In the genomic region with DNA sequence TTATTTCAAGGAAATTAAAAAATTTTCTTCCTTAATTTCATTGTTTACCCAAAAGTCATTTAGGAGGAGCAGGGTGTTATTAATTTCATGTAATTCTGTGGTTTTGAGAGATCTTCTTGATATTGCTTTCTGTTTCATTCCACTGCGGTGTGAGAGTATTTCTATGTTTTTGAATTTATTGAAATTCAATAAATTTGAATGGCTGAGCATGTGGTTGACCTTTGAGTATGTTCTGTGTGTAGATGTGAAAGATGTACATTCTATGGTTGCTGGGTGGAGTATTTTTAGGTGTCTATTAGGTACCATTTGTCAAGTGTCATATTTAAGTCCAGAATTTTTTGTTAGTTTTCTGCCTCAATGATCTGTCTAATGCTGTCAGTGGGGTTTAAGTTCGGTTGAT, we compare ENCODE assay signal across 1 cellular context.
TF ChIP-seq lines count a peak whose summit lies in the region.

No MANE protein-coding gene starts in this region.

TF ChIP-seq in HepG2, 621 proteins besides CTCF, POLR2A, EP300 and RAD21:
- TF ChIP-seq ZNF572 (CRISPR knock-in tag; IDR thresholded peaks at IDR 0.05) (no peak), ZNF138 (CRISPR knock-in tag; IDR thresholded peaks at IDR 0.05; ENCODE audit: low read depth) (no peak), ZNF282 (IDR thresholded peaks at IDR 0.05; ENCODE audit: partially characterized antibody) (no peak), ZEB1 (IDR thresholded peaks at IDR 0.05; ENCODE audit: insufficient replicate concordance, low read depth) (no peak), ZNF562 (CRISPR knock-in tag; IDR thresholded peaks at IDR 0.05; ENCODE audit: borderline replicate concordance) (no peak), NFKBIZ (CRISPR knock-in tag; IDR thresholded peaks at IDR 0.05) (no peak), ZNF383 (CRISPR knock-in tag; IDR thresholded peaks at IDR 0.05; ENCODE audit: borderline replicate concordance) (no peak), PHB2 (IDR thresholded peaks at IDR 0.05; ENCODE audit: partially characterized antibody) (no peak), POLR2AphosphoS5 (IDR thresholded peaks at IDR 0.05; ENCODE audit: low read depth, low read length) (no peak), ZNF451 (CRISPR knock-in tag; IDR thresholded peaks at IDR 0.05) (no peak), FLYWCH1 (CRISPR knock-in tag; IDR thresholded peaks at IDR 0.05) (no peak)
- TF ChIP-seq, protein P1, sequence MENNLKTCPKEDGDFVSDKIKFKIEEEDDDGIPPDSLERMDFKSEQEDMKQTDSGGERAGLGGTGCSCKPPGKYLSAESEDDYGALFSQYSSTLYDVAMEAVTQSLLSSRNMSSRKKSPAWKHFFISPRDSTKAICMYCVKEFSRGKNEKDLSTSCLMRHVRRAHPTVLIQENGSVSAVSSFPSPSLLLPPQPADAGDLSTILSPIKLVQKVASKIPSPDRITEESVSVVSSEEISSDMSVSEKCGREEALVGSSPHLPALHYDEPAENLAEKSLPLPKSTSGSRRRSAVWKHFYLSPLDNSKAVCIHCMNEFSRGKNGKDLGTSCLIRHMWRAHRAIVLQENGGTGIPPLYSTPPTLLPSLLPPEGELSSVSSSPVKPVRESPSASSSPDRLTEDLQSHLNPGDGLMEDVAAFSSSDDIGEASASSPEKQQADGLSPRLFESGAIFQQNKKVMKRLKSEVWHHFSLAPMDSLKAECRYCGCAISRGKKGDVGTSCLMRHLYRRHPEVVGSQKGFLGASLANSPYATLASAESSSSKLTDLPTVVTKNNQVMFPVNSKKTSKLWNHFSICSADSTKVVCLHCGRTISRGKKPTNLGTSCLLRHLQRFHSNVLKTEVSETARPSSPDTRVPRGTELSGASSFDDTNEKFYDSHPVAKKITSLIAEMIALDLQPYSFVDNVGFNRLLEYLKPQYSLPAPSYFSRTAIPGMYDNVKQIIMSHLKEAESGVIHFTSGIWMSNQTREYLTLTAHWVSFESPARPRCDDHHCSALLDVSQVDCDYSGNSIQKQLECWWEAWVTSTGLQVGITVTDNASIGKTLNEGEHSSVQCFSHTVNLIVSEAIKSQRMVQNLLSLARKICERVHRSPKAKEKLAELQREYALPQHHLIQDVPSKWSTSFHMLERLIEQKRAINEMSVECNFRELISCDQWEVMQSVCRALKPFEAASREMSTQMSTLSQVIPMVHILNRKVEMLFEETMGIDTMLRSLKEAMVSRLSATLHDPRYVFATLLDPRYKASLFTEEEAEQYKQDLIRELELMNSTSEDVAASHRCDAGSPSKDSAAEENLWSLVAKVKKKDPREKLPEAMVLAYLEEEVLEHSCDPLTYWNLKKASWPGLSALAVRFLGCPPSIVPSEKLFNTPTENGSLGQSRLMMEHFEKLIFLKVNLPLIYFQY (CRISPR knock-in tag; IDR thresholded peaks at IDR 0.05; ENCODE audit: borderline replicate concordance) = no peak
- TF ChIP-seq, protein P2, sequence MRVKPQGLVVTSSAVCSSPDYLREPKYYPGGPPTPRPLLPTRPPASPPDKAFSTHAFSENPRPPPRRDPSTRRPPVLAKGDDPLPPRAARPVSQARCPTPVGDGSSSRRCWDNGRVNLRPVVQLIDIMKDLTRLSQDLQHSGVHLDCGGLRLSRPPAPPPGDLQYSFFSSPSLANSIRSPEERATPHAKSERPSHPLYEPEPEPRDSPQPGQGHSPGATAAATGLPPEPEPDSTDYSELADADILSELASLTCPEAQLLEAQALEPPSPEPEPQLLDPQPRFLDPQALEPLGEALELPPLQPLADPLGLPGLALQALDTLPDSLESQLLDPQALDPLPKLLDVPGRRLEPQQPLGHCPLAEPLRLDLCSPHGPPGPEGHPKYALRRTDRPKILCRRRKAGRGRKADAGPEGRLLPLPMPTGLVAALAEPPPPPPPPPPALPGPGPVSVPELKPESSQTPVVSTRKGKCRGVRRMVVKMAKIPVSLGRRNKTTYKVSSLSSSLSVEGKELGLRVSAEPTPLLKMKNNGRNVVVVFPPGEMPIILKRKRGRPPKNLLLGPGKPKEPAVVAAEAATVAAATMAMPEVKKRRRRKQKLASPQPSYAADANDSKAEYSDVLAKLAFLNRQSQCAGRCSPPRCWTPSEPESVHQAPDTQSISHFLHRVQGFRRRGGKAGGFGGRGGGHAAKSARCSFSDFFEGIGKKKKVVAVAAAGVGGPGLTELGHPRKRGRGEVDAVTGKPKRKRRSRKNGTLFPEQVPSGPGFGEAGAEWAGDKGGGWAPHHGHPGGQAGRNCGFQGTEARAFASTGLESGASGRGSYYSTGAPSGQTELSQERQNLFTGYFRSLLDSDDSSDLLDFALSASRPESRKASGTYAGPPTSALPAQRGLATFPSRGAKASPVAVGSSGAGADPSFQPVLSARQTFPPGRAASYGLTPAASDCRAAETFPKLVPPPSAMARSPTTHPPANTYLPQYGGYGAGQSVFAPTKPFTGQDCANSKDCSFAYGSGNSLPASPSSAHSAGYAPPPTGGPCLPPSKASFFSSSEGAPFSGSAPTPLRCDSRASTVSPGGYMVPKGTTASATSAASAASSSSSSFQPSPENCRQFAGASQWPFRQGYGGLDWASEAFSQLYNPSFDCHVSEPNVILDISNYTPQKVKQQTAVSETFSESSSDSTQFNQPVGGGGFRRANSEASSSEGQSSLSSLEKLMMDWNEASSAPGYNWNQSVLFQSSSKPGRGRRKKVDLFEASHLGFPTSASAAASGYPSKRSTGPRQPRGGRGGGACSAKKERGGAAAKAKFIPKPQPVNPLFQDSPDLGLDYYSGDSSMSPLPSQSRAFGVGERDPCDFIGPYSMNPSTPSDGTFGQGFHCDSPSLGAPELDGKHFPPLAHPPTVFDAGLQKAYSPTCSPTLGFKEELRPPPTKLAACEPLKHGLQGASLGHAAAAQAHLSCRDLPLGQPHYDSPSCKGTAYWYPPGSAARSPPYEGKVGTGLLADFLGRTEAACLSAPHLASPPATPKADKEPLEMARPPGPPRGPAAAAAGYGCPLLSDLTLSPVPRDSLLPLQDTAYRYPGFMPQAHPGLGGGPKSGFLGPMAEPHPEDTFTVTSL (CRISPR knock-in tag; IDR thresholded peaks at IDR 0.05; ENCODE audit: borderline replicate concordance) = no peak
